ENCODE assay signal across 10 cellular contexts in genomic region chr3:132268956-132269355, GRCh38. TPM values are rescaled to one million over a fixed set of nuclear protein-coding genes. Genes with fewer than 3 reads are reported as not detected.
DNase-seq lines count a peak whose midpoint lies in the region; ATAC-seq and TF ChIP-seq lines count a peak whose summit lies in the region.
"Had no signal": no experiment of that assay in that cellular context is flagged by ENCODE, and none has a peak within 500 bp of the region (broad histone marks: within the 10 kb centered on the region; RNA-seq: fewer than 3 reads in every experiment).

No MANE protein-coding gene starts in this region.

- peak overlapping the region; percentile 68 to 73 for H3K27ac ChIP-seq in prostate gland
- no peak overlapping the region for H3K27ac ChIP-seq in psoas muscle
- H3K27ac ChIP-seq: SJSA1 had no signal

- WGBS in prostate gland = 90% methylated on average over 2 of the region's 2 CpGs
- WGBS in psoas muscle, 3 donors = 72 to 84% (median 84%) methylated on average over 2 of the region's 2 CpGs

- no peaks in the 10 kb centered on the region for H3K9me3 Mint-ChIP-seq in activated naive CD4-positive, alpha-beta T cell treated with anti-CD3 and anti-CD28 coated beads for 36 hours
- H3K9me3 Mint-ChIP-seq: activated naive CD4-positive, alpha-beta T cell treated with anti-CD3 and anti-CD28 coated beads, Interleukin-2, amount 50 U/mL, for 24 hours had no signal

- no peaks in the 10 kb centered on the region for H3K36me3 Mint-ChIP-seq in activated naive CD4-positive, alpha-beta T cell treated with anti-CD3 and anti-CD28 coated beads for 36 hours (ENCODE audit: low read depth)
- H3K36me3 Mint-ChIP-seq: activated naive CD4-positive, alpha-beta T cell treated with anti-CD3 and anti-CD28 coated beads, Interleukin-2, amount 50 U/mL, for 24 hours had no signal

- no peaks in the 10 kb centered on the region for H3K9me3 ChIP-seq in prostate gland
- H3K9me3 ChIP-seq in psoas muscle = no peaks in the 10 kb centered on the region
- H3K9me3 ChIP-seq: SJSA1 had no signal

- peaks cover 3% of the 10 kb centered on the region for H3K27me3 Mint-ChIP-seq in activated naive CD4-positive, alpha-beta T cell treated with anti-CD3 and anti-CD28 coated beads for 36 hours (ENCODE audit: low read depth)

- DNase-seq in DMS53 (lab: John Stamatoyannopoulos, UW) = peak; percentile 21
- DNase-seq in DMS53 treated with DMSO at 0.1 percent for 48 hours (lab: John Stamatoyannopoulos, UW; ENCODE audit: unreplicated experiment) = no peak
- DNase-seq in NAMALWA (ENCODE audit: low spot score) = peak; percentile 58
- peak; percentile 43 for DNase-seq in dermis blood vessel endothelial cell
- no peak for DNase-seq in prostate gland (ENCODE audit: low spot score)
- DNase-seq in activated naive CD4-positive, alpha-beta T cell treated with anti-CD3 and anti-CD28 coated beads for 36 hours = no peak
- no peak for DNase-seq in psoas muscle

- H3K4me3 ChIP-seq in prostate gland = no peak overlapping the region
- H3K4me3 ChIP-seq in psoas muscle = no peak overlapping the region
- H3K4me3 ChIP-seq: SJSA1 had no signal

- H3K4me1 ChIP-seq in prostate gland (replicated peaks) (peaks cover 4% of the 10 kb centered on the region), psoas muscle (no peaks in the 10 kb centered on the region)
- H3K4me1 ChIP-seq: SJSA1 had no signal

- no peaks in the 10 kb centered on the region for H3K27me3 ChIP-seq in prostate gland (replicated peaks; ENCODE audit: insufficient read depth)
- H3K27me3 ChIP-seq in psoas muscle (ENCODE audit: insufficient read depth in 3 of 3, low read length in 2 of 3) = no peaks in the 10 kb centered on the region
- H3K27me3 ChIP-seq: SJSA1 had no signal

- no peak overlapping the region for H3K27ac Mint-ChIP-seq in activated naive CD4-positive, alpha-beta T cell treated with anti-CD3 and anti-CD28 coated beads for 36 hours
- H3K27ac Mint-ChIP-seq: activated naive CD4-positive, alpha-beta T cell treated with anti-CD3 and anti-CD28 coated beads, Interleukin-2, amount 50 U/mL, for 24 hours had no signal

- TF ChIP-seq POLR2A in prostate gland (IDR thresholded peaks at IDR 0.05) = no peak

- H3K4me3 Mint-ChIP-seq in activated naive CD4-positive, alpha-beta T cell treated with anti-CD3 and anti-CD28 coated beads for 36 hours = no peak overlapping the region
- H3K4me3 Mint-ChIP-seq: activated naive CD4-positive, alpha-beta T cell treated with anti-CD3 and anti-CD28 coated beads, Interleukin-2, amount 50 U/mL, for 24 hours had no signal

- no peaks in the 10 kb centered on the region for H3K36me3 ChIP-seq in prostate gland
- H3K36me3 ChIP-seq in psoas muscle (ENCODE audit: insufficient read depth in 1 of 2, low read depth in 1 of 2) = no peaks in the 10 kb centered on the region
- H3K36me3 ChIP-seq: SJSA1 had no signal

- ATAC-seq in HG02759 (IDR thresholded peaks at IDR 0.05; ENCODE audit: unreplicated experiment) (no peak), psoas muscle (no peak)

- intact Hi-C loops in prostate gland (cut with DNase I) = loop anchor here (5.0 kb wide), 1 partner anchor 63 kb away; no protein-coding TSS in a partner anchor
- intact Hi-C loops in activated naive CD4-positive, alpha-beta T cell treated with anti-CD3 and anti-CD28 coated beads for 36 hours (cut with micrococcal nuclease) = no loop called here
- intact Hi-C loops in psoas muscle (cut with DNase I) = no loop called here

- no peaks in the 10 kb centered on the region for H3K4me1 Mint-ChIP-seq in activated naive CD4-positive, alpha-beta T cell treated with anti-CD3 and anti-CD28 coated beads for 36 hours (ENCODE audit: low read depth)
- H3K4me1 Mint-ChIP-seq: activated naive CD4-positive, alpha-beta T cell treated with anti-CD3 and anti-CD28 coated beads, Interleukin-2, amount 50 U/mL, for 24 hours had no signal

- CTCF ChIA-PET in activated naive CD4-positive, alpha-beta T cell treated with anti-CD3 and anti-CD28 coated beads for 36 hours (lab: Charles Lee) = no interaction called here

- TF ChIP-seq CTCF in prostate gland (IDR thresholded peaks at IDR 0.05) (peak in 2 of 4 experiments; percentile 29 to 39), psoas muscle (IDR thresholded peaks at IDR 0.05) (no peak)

RNA-seq across cellular contexts. Expression of gene ACP3, which starts 48.3 kb away (rescaled TPM):
- total RNA-seq in dermis blood vessel endothelial cell = not detected in 2 replicates
- over 10,000 TPM in 1 of 2 donors, 1,000 to 10,000 TPM in 1; 1,778 to 14,359 TPM for total RNA-seq in prostate gland
- not detected for total RNA-seq in activated naive CD4-positive, alpha-beta T cell treated with anti-CD3 and anti-CD28 coated beads for 36 hours
- under 1 TPM in 3 of 4 donors, not detected in 1; 0.11 to 0.86 (median 0.30) TPM for total RNA-seq in psoas muscle
- polyA plus RNA-seq in psoas muscle = under 1 TPM; 0.04 to 0.07 (median 0.05) TPM
- total RNA-seq: SJSA1 had no signal

Comparison
In these comparisons a context has a peak if more than half of its experiments do, and no peak if none do; other contexts are left out.
1. DNase-seq: peak in DMS53 (single experiment), NAMALWA (single experiment) and dermis blood vessel endothelial cell (single experiment); none in DMS53 treated with DMSO at 0.1 percent for 48 hours (single experiment), prostate gland (single experiment), activated naive CD4-positive, alpha-beta T cell treated with anti-CD3 and anti-CD28 coated beads for 36 hours (single experiment) and psoas muscle (0 of 2).
2. RNA of gene ACP3, which starts 48.3 kb away (total RNA-seq): 1,778 to 14,359 TPM in prostate gland; 0.11 to 0.86 TPM in psoas muscle, not detected in dermis blood vessel endothelial cell and not detected in activated naive CD4-positive, alpha-beta T cell treated with anti-CD3 and anti-CD28 coated beads for 36 hours; every median in the first group is over 100 times any median in the second.